ENCODE assay signal across 2 cellular contexts in genomic region chr14:74621556-74621955, GRCh38.
TF ChIP-seq lines count a peak whose summit lies in the region.

No MANE protein-coding gene starts in this region.

TF ChIP-seq in GM23338, 12 proteins besides CTCF, POLR2A, EP300 and RAD21:
- TF ChIP-seq EZH2phosphoT487 (IDR thresholded peaks at IDR 0.05; ENCODE audit: unreplicated experiment) = no peak
- TF ChIP-seq JUNB (IDR thresholded peaks at IDR 0.05; ENCODE audit: unreplicated experiment) = no peak
- TF ChIP-seq STAT1 (IDR thresholded peaks at IDR 0.05; ENCODE audit: unreplicated experiment) = no peak
- TF ChIP-seq REST (IDR thresholded peaks at IDR 0.05; ENCODE audit: unreplicated experiment) = no peak
- no peak for TF ChIP-seq ZNF114 (CRISPR knock-in tag; IDR thresholded peaks at IDR 0.05)
- TF ChIP-seq ZNF331 (CRISPR knock-in tag; IDR thresholded peaks at IDR 0.05; ENCODE audit: low read depth) = no peak
- TF ChIP-seq CREB1 (CRISPR knock-in tag; IDR thresholded peaks at IDR 0.05; ENCODE audit: low read depth) = no peak
- no peak for TF ChIP-seq ETS1 (IDR thresholded peaks at IDR 0.05)
- TF ChIP-seq ZNF462 (CRISPR knock-in tag; IDR thresholded peaks at IDR 0.05) = no peak
- no peak for TF ChIP-seq NANOG (IDR thresholded peaks at IDR 0.05; ENCODE audit: borderline replicate concordance)
- TF ChIP-seq EZH2 (IDR thresholded peaks at IDR 0.05; ENCODE audit: low read depth, unreplicated experiment) = no peak
- TF ChIP-seq POLR2AphosphoS5 (IDR thresholded peaks at IDR 0.05; ENCODE audit: low read depth) = no peak
TF ChIP-seq in GM23338: peak in this region for 0.

TF ChIP-seq in K562, 482 proteins besides CTCF, POLR2A, EP300 and RAD21:
- TF ChIP-seq TFE3 (CRISPR knock-in tag; IDR thresholded peaks at IDR 0.05) (peak; percentile 60), ZNF518B (CRISPR knock-in tag; IDR thresholded peaks at IDR 0.05) (no peak)
